ENCODE assay signal across 7 cellular contexts in the genomic region with DNA sequence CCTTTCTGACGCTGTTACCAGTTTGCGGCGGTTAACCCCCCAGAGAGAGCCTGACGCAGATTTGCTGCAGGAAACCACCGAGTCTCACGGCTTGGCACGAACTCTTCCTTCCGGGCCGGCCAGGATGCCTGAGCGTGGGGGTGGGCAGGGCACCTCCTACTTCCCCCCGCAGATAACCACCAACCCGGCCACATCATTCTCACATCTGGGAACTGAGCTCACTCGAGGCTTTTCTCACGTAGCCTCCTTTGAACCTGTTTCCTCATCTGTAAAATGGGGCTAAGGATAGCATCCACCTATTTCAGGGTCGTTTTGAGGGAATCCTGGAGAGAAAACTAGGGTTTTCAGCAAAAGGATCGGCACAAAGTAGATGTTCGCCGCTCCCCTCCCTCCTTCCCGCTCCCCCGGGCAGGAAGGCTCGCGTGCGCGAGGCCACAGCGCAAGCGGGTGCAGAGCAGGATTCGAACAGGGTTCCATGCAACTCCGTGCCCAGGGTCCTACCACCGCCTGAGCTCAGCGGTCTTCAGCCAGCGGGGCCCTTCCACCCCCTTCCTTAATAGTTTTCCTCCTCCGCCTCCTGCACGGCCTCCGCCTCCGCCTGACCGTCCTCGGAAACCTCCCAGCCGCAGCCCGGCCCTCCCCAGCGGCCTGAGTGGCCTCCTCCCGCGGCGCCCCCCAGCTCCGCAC. TPM values are rescaled to one million over a fixed set of nuclear protein-coding genes. Genes with fewer than 3 reads are reported as not detected.
DNase-seq lines count a peak whose midpoint lies in the region; ATAC-seq, FAIRE-seq and TF ChIP-seq lines count a peak whose summit lies in the region.

No MANE protein-coding gene starts in this region.

- ATAC-seq in GM18909 (IDR thresholded peaks at IDR 0.05; ENCODE audit: poor library complexity, unreplicated experiment) (peak; percentile 63), HG03108 (IDR thresholded peaks at IDR 0.05; ENCODE audit: unreplicated experiment) (peak; percentile 54)

- CTCF ChIA-PET in activated naive CD4-positive, alpha-beta T cell treated with anti-CD3 and anti-CD28 coated beads, Interleukin-2, amount 10 ng/mL, durations not matched to agents 7 days and 5 days (lab: Charles Lee) = interaction anchor here (0.5 to 2.3 kb wide), 9 partner anchors 19 to 50 kb away, joined by 3 to 6 read pairs (median 5); no protein-coding TSS in a partner anchor

- H3K9me3 Mint-ChIP-seq in activated naive CD4-positive, alpha-beta T cell treated with anti-CD3 and anti-CD28 coated beads, Interleukin-2, amount 10 ng/mL, durations not matched to agents 7 days and 5 days = no peaks in the 10 kb centered on the region

- H3K36me3 ChIP-seq in cardiac muscle cell = no peaks in the 10 kb centered on the region
- no peaks in the 10 kb centered on the region for H3K36me3 ChIP-seq in prostate gland

- peak overlapping the region; percentile 98 for H3K27ac Mint-ChIP-seq in activated naive CD4-positive, alpha-beta T cell treated with anti-CD3 and anti-CD28 coated beads, Interleukin-2, amount 10 ng/mL, durations not matched to agents 7 days and 5 days

- no peaks in the 10 kb centered on the region for H3K27me3 Mint-ChIP-seq in activated naive CD4-positive, alpha-beta T cell treated with anti-CD3 and anti-CD28 coated beads, Interleukin-2, amount 10 ng/mL, durations not matched to agents 7 days and 5 days

- H3K4me3 Mint-ChIP-seq in activated naive CD4-positive, alpha-beta T cell treated with anti-CD3 and anti-CD28 coated beads, Interleukin-2, amount 10 ng/mL, durations not matched to agents 7 days and 5 days = peak overlapping the region; percentile 83

- H3K4me1 Mint-ChIP-seq in activated naive CD4-positive, alpha-beta T cell treated with anti-CD3 and anti-CD28 coated beads, Interleukin-2, amount 10 ng/mL, durations not matched to agents 7 days and 5 days = peaks cover 79% of the 10 kb centered on the region

- in situ Hi-C loops in SK-MEL-5 (cut with HindIII; ENCODE audit: low pct_unique_long_range_greater_than_20kb, low sequenced_read_pairs) = no loop called here

- H3K27ac ChIP-seq in cardiac muscle cell (no peak overlapping the region), prostate gland (peak overlapping the region; percentile 79 to 93)

- no peaks in the 10 kb centered on the region for H3K4me1 ChIP-seq in cardiac muscle cell (ENCODE audit: low read depth)
- H3K4me1 ChIP-seq in prostate gland (replicated peaks) = peaks cover 5% of the 10 kb centered on the region

- DNase-seq in SK-MEL-5 (ENCODE audit: low read depth, low spot score) (peak; percentile 93), cardiac muscle cell (ENCODE audit: low read depth in 1 of 2, low spot score in 1 of 2) (peak in 1 of 2 donors; percentile 99), prostate gland (ENCODE audit: low spot score) (peak; percentile 48), urothelium cell line (ENCODE audit: low spot score) (peak; percentile 89)
- DNase-seq in activated naive CD4-positive, alpha-beta T cell treated with anti-CD3 and anti-CD28 coated beads, Interleukin-2, amount 10 ng/mL, durations not matched to agents 7 days and 5 days = peak; percentile 97

- 2% methylated on average over 44 of the region's 44 CpGs for WGBS in prostate gland

- TF ChIP-seq POLR2A in prostate gland (IDR thresholded peaks at IDR 0.05) = peak; percentile 11

- H3K36me3 Mint-ChIP-seq in activated naive CD4-positive, alpha-beta T cell treated with anti-CD3 and anti-CD28 coated beads, Interleukin-2, amount 10 ng/mL, durations not matched to agents 7 days and 5 days = peaks cover 7% of the 10 kb centered on the region

- FAIRE-seq in urothelium cell line (lab: Jason Lieb, UNC) = peak; percentile 30

- TF ChIP-seq CTCF in cardiac muscle cell (IDR thresholded peaks at IDR 0.05; ENCODE audit: low read depth, low read length) (no peak), prostate gland (IDR thresholded peaks at IDR 0.05) (no peak)

- intact Hi-C loops in prostate gland (cut with DNase I) = no loop called here

- H3K9me3 ChIP-seq in cardiac muscle cell (ENCODE audit: low read depth) (no peaks in the 10 kb centered on the region), prostate gland (no peaks in the 10 kb centered on the region)

- peak overlapping the region; percentile 63 for H3K4me3 ChIP-seq in cardiac muscle cell
- H3K4me3 ChIP-seq in prostate gland = peak overlapping the region; percentile 49 to 85

- H3K27me3 ChIP-seq in cardiac muscle cell (no peaks in the 10 kb centered on the region), prostate gland (replicated peaks; ENCODE audit: insufficient read depth) (no peaks in the 10 kb centered on the region)

RNA-seq across cellular contexts. Expression of a gene that starts 23.7 kb away (rescaled TPM):
- 192 and 197 TPM in 2 replicates for total RNA-seq in SK-MEL-5 (2014; rRNA removed; shearing (Covaris generic))
- 186 and 211 TPM in 2 replicates for polyA plus RNA-seq in SK-MEL-5 (2015; cell fraction: cytosol; rRNA removed)
- 215 and 235 TPM in 2 replicates for polyA plus RNA-seq in SK-MEL-5 (2015; cell fraction: nucleus; rRNA removed)
- total RNA-seq in cardiac muscle cell (213 and 227 TPM in 2 replicates), prostate gland (100 to 1,000 TPM; 259 to 265 TPM)
- polyA plus RNA-seq in cardiac muscle cell = 210 and 276 TPM in 2 replicates

RNA-seq across cellular contexts. Expression of a gene that starts 57.3 kb away (rescaled TPM):
- 30.2 and 32.0 TPM in 2 replicates for total RNA-seq in SK-MEL-5 (2014; rRNA removed; shearing (Covaris generic))
- 28.5 and 30.8 TPM in 2 replicates for polyA plus RNA-seq in SK-MEL-5 (2015; cell fraction: cytosol; rRNA removed)
- 16.8 and 26.4 TPM in 2 replicates for polyA plus RNA-seq in SK-MEL-5 (2015; cell fraction: nucleus; rRNA removed)
- total RNA-seq in cardiac muscle cell (29.3 and 32.0 TPM in 2 replicates), prostate gland (10 to 100 TPM; 33.0 to 55.9 TPM)
- 23.8 and 34.2 TPM in 2 replicates for polyA plus RNA-seq in cardiac muscle cell
